Comparison of ENCODE assay signal across 8 cellular contexts in genomic region chr12:6376079-6376941, GRCh38.
A peak's percentile ranks its signal among the peaks of the same experiment; 100 is the strongest.
DNase-seq lines count a peak whose midpoint lies in the region; ATAC-seq and TF ChIP-seq lines count a peak whose summit lies in the region.

No MANE protein-coding gene starts in this region.

- peak; percentile 56 for TF ChIP-seq CTCF in RWPE2 (IDR thresholded peaks at IDR 0.05; ENCODE audit: poor library complexity, severe bottlenecking)

- DNase-seq in activated CD4-positive, alpha-beta T cell treated with anti-CD3 and anti-CD28 coated beads for 48 hours: peak; percentile 28
- no peak for DNase-seq in activated CD4-positive, alpha-beta T cell treated with anti-CD3 and anti-CD28 coated beads, Interleukin-2, amount 50 U/mL, for 1 hour
- DNase-seq in RWPE2 (ENCODE audit: low spot score) (peak; percentile 95), fibroblast of gingiva (ENCODE audit: low read depth) (peak; percentile 73), inferior parietal cortex (ENCODE audit: extremely low spot score) (no peak)

- peak overlapping the region; percentile 100 for H3K27ac ChIP-seq in RWPE2 (ENCODE audit: poor library complexity, severe bottlenecking)

- peak overlapping the region; percentile 56 for H2AFZ ChIP-seq in neuron (ENCODE audit: low read depth, low read length)

- H3K36me3 ChIP-seq in RWPE2 (ENCODE audit: low read depth) (peaks cover 24% of the 10 kb centered on the region), neuron (ENCODE audit: insufficient read depth, low read length) (no peaks in the 10 kb centered on the region)

- H3K9me3 ChIP-seq in RWPE2 (ENCODE audit: severe bottlenecking) (no peaks in the 10 kb centered on the region), neuron (ENCODE audit: low read length) (no peaks in the 10 kb centered on the region)

- H3K4me3 ChIP-seq in RWPE2 (ENCODE audit: severe bottlenecking) (peak overlapping the region; percentile 61), neuron (ENCODE audit: low read length) (no peak overlapping the region)

- H3K4me1 ChIP-seq in RWPE2 (ENCODE audit: insufficient read depth, poor library complexity, severe bottlenecking) (peaks cover 33% of the 10 kb centered on the region), neuron (ENCODE audit: insufficient read depth, low read length) (peaks cover 36% of the 10 kb centered on the region)

- peak; percentile 57 for ATAC-seq in RWPE2 (ENCODE audit: low read depth)
- ATAC-seq in HG03439 (IDR thresholded peaks at IDR 0.05; ENCODE audit: unreplicated experiment): no peak
- ATAC-seq in HG03097 (IDR thresholded peaks at IDR 0.05; ENCODE audit: low FRiP score, unreplicated experiment): no peak

- no peaks in the 10 kb centered on the region for H3K27me3 ChIP-seq in RWPE2 (ENCODE audit: insufficient read depth, poor library complexity, severe bottlenecking)
- no peaks in the 10 kb centered on the region for H3K27me3 ChIP-seq in neuron (ENCODE audit: insufficient read depth, low read length)

Comparison
In these comparisons a context has a peak if more than half of its experiments do, and no peak if none do; other contexts are left out.
1. DNase-seq: peak in activated CD4-positive, alpha-beta T cell treated with anti-CD3 and anti-CD28 coated beads for 48 hours (single experiment), RWPE2 (single experiment) and fibroblast of gingiva (single experiment); none in activated CD4-positive, alpha-beta T cell treated with anti-CD3 and anti-CD28 coated beads, Interleukin-2, amount 50 U/mL, for 1 hour (single experiment) and inferior parietal cortex (single experiment).